Comparison of ENCODE assay signal across 15 cellular contexts in genomic region chr1:88399690-88400089, GRCh38.
A peak's percentile ranks its signal among the peaks of the same experiment; 100 is the strongest.
DNase-seq lines count a peak whose midpoint lies in the region; ATAC-seq and TF ChIP-seq lines count a peak whose summit lies in the region.
"Had no signal": no experiment of that assay in that cellular context is flagged by ENCODE, and none has a peak within 500 bp of the region (broad histone marks: within the 10 kb centered on the region; RNA-seq: fewer than 3 reads in every experiment).

No MANE protein-coding gene starts in this region.

- H3K9ac ChIP-seq in neural progenitor cell: no peak overlapping the region

- no peaks in the 10 kb centered on the region for H3K79me2 ChIP-seq in neural progenitor cell (ENCODE audit: low read depth)

- DNase-seq in occipital lobe (lab: John Stamatoyannopoulos, UW) (no peak), lower leg skin (ENCODE audit: low spot score in 2 of 2) (no peak), COR-L47 (lab: John Stamatoyannopoulos, UW) (no peak), neural progenitor cell (ENCODE audit: low spot score) (no peak)
- DNase-seq: activated CD4-positive, alpha-beta T cell treated with anti-CD3 and anti-CD28 coated beads, Interleukin-2, amount 10 ng/mL, durations not matched to agents 7 days and 5 days; brain microvascular endothelial cell; DMS79 treated with DMSO at 0.1 percent for 48 hours; gastrocnemius medialis; naive B cell; NCI-H446 treated with DMSO at 0.1 percent for 48 hours; T-cell had no signal

- H3K27ac Mint-ChIP-seq in neural progenitor cell: no peak overlapping the region
- H3K27ac Mint-ChIP-seq: activated CD4-positive, alpha-beta T cell treated with anti-CD3 and anti-CD28 coated beads, Interleukin-2, amount 10 ng/mL, durations not matched to agents 7 days and 5 days; naive B cell; T-cell had no signal

- H3K27ac ChIP-seq in neural progenitor cell: no peak overlapping the region
- H3K27ac ChIP-seq: brain microvascular endothelial cell, gastrocnemius medialis had no signal

- no peak overlapping the region for H3K4me2 ChIP-seq in neural progenitor cell

- H3K9me3 ChIP-seq in neural progenitor cell (ENCODE audit: low read depth): no peaks in the 10 kb centered on the region
- H3K9me3 ChIP-seq: gastrocnemius medialis had no signal

- no peaks in the 10 kb centered on the region for H3K36me3 Mint-ChIP-seq in neural progenitor cell
- H3K36me3 Mint-ChIP-seq: naive B cell, T-cell had no signal

- no peaks in the 10 kb centered on the region for H3K27me3 ChIP-seq in neural progenitor cell
- H3K27me3 ChIP-seq: brain microvascular endothelial cell, gastrocnemius medialis had no signal

- no peak for TF ChIP-seq POLR2A in lower leg skin (IDR thresholded peaks at IDR 0.05)

- no peaks in the 10 kb centered on the region for H3K4me1 Mint-ChIP-seq in neural progenitor cell
- H3K4me1 Mint-ChIP-seq: activated CD4-positive, alpha-beta T cell treated with anti-CD3 and anti-CD28 coated beads, Interleukin-2, amount 10 ng/mL, durations not matched to agents 7 days and 5 days; naive B cell; T-cell had no signal

- 88 to 92% methylated on average over 1 of the region's 1 CpG for WGBS in lower leg skin, 2 donors

- no peaks in the 10 kb centered on the region for H3F3A ChIP-seq in neural progenitor cell (ENCODE audit: low read depth)

- no peak overlapping the region for H2AFZ ChIP-seq in neural progenitor cell (replicated peaks)

- H3K27me3 Mint-ChIP-seq in neural progenitor cell (ENCODE audit: insufficient read depth, low read depth): no peaks in the 10 kb centered on the region
- H3K27me3 Mint-ChIP-seq: activated CD4-positive, alpha-beta T cell treated with anti-CD3 and anti-CD28 coated beads, Interleukin-2, amount 10 ng/mL, durations not matched to agents 7 days and 5 days; naive B cell; T-cell had no signal

- H3K36me3 ChIP-seq in neural progenitor cell: no peaks in the 10 kb centered on the region
- H3K36me3 ChIP-seq: brain microvascular endothelial cell, gastrocnemius medialis had no signal

- no peaks in the 10 kb centered on the region for H4K20me1 ChIP-seq in neural progenitor cell (ENCODE audit: low read depth)

- intact Hi-C loops in lower leg skin (cut with DNase I; ENCODE audit: low total_unique reads): no loop called here

- H3K4me3 Mint-ChIP-seq in neural progenitor cell: no peak overlapping the region
- H3K4me3 Mint-ChIP-seq: activated CD4-positive, alpha-beta T cell treated with anti-CD3 and anti-CD28 coated beads, Interleukin-2, amount 10 ng/mL, durations not matched to agents 7 days and 5 days; naive B cell; T-cell had no signal

- no peak overlapping the region for H3K4me3 ChIP-seq in lower leg skin (ENCODE audit: low read depth, poor library complexity, severe bottlenecking)
- no peak overlapping the region for H3K4me3 ChIP-seq in neural progenitor cell
- H3K4me3 ChIP-seq: gastrocnemius medialis had no signal

- ATAC-seq in GM18520 (IDR thresholded peaks at IDR 0.05; ENCODE audit: unreplicated experiment) (peak; percentile 65), GM21381 (IDR thresholded peaks at IDR 0.05; ENCODE audit: unreplicated experiment) (peak; percentile 58), HG02884 (IDR thresholded peaks at IDR 0.05; ENCODE audit: unreplicated experiment) (peak; percentile 76), HG03442 (IDR thresholded peaks at IDR 0.05; ENCODE audit: unreplicated experiment) (peak; percentile 83)
- ATAC-seq: gastrocnemius medialis, T-cell had no signal

- no peaks in the 10 kb centered on the region for H3K9me3 Mint-ChIP-seq in neural progenitor cell
- H3K9me3 Mint-ChIP-seq: activated CD4-positive, alpha-beta T cell treated with anti-CD3 and anti-CD28 coated beads, Interleukin-2, amount 10 ng/mL, durations not matched to agents 7 days and 5 days had no signal

- peaks cover 6% of the 10 kb centered on the region for H3K4me1 ChIP-seq in neural progenitor cell
- H3K4me1 ChIP-seq: gastrocnemius medialis had no signal

- TF ChIP-seq CTCF in lower leg skin (IDR thresholded peaks at IDR 0.05) (no peak), neural progenitor cell (IDR thresholded peaks at IDR 0.05) (no peak)
